Comparison of ENCODE assay signal across 8 cellular contexts in the genomic region with DNA sequence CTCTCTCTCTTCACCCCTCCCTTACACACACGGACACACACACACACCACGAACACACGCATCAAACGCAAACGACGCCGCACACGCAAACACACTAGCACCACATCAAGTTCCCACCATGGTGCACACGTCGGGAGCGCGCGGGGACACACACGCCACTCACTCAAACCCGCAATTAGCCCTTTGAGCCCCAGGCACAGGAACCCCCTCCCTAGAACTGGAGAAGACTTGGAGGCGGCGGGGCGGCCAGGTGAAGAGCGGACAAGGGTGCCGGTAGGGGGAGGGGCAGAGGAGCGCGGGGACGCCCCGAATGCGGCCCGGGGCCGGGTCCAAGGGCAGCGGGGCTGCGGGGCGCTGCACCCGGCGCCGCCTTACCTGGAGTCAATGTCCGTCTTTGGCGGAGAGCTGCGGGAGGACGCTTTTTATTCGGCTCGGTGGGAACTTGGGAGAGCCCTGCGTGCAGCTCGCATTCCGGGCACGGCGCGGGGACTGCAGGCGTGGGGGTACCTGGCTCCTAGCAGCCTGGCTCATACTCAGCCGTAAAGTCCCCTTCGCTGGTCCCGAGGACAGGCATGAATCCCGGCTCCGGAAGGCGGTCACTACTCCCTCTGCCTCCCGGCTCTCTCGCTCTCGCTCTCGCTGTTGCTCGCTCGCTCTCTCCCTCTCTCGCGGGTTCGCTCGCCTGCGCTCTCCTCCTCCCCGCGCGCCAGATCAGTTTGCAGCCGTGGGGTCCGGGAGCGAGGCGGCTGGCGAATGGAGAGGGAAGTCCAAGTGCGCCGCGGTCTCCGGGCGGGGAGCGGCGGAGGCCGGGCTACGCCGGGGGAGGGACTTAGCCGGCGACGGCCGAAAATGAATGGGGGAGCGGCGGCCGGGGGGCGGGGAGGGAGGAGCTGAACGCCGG. TPM values are rescaled to one million over a fixed set of nuclear protein-coding genes. Genes with fewer than 3 reads are reported as not detected.
A peak's percentile ranks its signal among the peaks of the same experiment; 100 is the strongest.
DNase-seq lines count a peak whose midpoint lies in the region.

A gene with protein sequence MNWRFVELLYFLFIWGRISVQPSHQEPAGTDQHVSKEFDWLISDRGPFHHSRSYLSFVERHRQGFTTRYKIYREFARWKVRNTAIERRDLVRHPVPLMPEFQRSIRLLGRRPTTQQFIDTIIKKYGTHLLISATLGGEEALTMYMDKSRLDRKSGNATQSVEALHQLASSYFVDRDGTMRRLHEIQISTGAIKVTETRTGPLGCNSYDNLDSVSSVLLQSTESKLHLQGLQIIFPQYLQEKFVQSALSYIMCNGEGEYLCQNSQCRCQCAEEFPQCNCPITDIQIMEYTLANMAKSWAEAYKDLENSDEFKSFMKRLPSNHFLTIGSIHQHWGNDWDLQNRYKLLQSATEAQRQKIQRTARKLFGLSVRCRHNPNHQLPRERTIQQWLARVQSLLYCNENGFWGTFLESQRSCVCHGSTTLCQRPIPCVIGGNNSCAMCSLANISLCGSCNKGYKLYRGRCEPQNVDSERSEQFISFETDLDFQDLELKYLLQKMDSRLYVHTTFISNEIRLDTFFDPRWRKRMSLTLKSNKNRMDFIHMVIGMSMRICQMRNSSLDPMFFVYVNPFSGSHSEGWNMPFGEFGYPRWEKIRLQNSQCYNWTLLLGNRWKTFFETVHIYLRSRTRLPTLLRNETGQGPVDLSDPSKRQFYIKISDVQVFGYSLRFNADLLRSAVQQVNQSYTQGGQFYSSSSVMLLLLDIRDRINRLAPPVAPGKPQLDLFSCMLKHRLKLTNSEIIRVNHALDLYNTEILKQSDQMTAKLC (minus strand): TSS at position 755 of the 901 bp plus-strand sequence. CDS start 56,080 bp downstream, outside the sequence.

- H3K4me1 ChIP-seq in HAP-1: no peaks in the 10 kb centered on the region

- no peaks in the 10 kb centered on the region for H3K9me3 ChIP-seq in HAP-1

- H3K36me3 ChIP-seq in HAP-1 (replicated peaks): no peaks in the 10 kb centered on the region

- DNase-seq in Ammon's horn (ENCODE audit: low spot score) (peak; percentile 82), NCI-H2107 treated with DMSO at 0.1 percent for 48 hours (lab: John Stamatoyannopoulos, UW; ENCODE audit: unreplicated experiment) (peak; percentile 42), dermis blood vessel endothelial cell (peak; percentile 12), lung microvascular endothelial cell (ENCODE audit: low read depth in 2 of 2) (peak; percentile 2 to 18), ureter (ENCODE audit: low spot score) (peak; percentile 45), HAP-1 (ENCODE audit: low spot score in 2 of 2) (no peak), UCSD-AML1 (lab: John Stamatoyannopoulos, UW; ENCODE audit: unreplicated experiment) (no peak)
- no peak for DNase-seq in activated naive CD4-positive, alpha-beta T cell treated with anti-CD3 and anti-CD28 coated beads, Interleukin-2, amount 50 U/mL, for 16 hours

- in situ Hi-C loops in HAP-1 (cut with MboI; ENCODE audit: low sequenced_read_pairs): no loop called here

- peaks cover 9% of the 10 kb centered on the region; the same call in 1 of the 2 replicates for H3K27me3 ChIP-seq in HAP-1 (ENCODE audit: low read depth)

- no peak within 1 kb of the TSS for H3K4me3 ChIP-seq in HAP-1

RNA-seq across cellular contexts. Expression of the gene that starts here (rescaled TPM):
- total RNA-seq in dermis blood vessel endothelial cell (0.19 TPM in 1 of 2 replicates, not detected in the other), lung microvascular endothelial cell (under 0.01 and 0.22 TPM in 2 replicates), ureter (1.8 TPM)

Comparison
In these comparisons a context has a peak if more than half of its experiments do, and no peak if none do; other contexts are left out.
1. Peak in DNase-seq in dermis blood vessel endothelial cell; RNA of the gene not detected or under 1 TPM.
2. Peak in DNase-seq in lung microvascular endothelial cell; RNA of the gene not detected or under 1 TPM.
3. DNase-seq: peak in Ammon's horn (single experiment), NCI-H2107 treated with DMSO at 0.1 percent for 48 hours (single experiment) and ureter (single experiment); none in activated naive CD4-positive, alpha-beta T cell treated with anti-CD3 and anti-CD28 coated beads, Interleukin-2, amount 50 U/mL, for 16 hours (single experiment), HAP-1 (0 of 2) and UCSD-AML1 (single experiment).